ENCODE assay signal across 12 cellular contexts in the genomic region with DNA sequence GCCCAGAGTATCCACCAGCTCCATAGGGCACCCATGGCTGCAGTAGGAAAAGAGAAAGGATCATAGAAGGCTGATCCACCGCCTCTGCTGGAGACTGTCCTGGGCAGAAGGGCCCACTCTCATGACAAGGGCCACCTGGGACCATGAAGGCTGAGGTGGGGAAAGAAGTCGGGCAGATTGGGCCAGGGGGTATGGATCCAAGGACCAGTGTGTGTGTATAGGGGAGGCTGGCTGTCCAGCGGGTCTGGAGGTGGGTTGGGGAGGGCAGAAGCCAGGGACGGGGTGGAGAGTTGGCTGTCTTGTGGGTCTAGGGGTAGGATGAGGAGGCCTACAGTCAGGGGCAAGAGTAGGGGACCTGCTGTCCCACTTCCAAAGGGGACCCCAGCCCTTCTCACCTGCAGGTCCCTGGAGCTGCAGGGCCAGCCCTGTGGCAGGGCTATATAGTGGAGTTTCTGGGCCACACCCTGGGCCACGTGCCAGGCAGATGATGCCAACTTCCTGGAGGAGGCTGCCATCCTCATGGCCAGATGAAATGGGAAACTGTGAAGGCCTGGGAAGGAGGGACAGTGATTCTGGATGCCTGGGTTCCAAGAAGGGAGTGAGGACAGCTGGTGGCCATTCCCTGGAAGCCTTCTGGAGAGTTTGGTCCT. TPM values are rescaled to one million over a fixed set of nuclear protein-coding genes. Genes with fewer than 3 reads are reported as not detected.
A peak's percentile ranks its signal among the peaks of the same experiment; 100 is the strongest.
DNase-seq lines count a peak whose midpoint lies in the region; ATAC-seq and TF ChIP-seq lines count a peak whose summit lies in the region.
"Had no signal": no experiment of that assay in that cellular context is flagged by ENCODE, and none has a peak within 500 bp of the region (broad histone marks: within the 10 kb centered on the region; RNA-seq: fewer than 3 reads in every experiment).

A gene (minus strand): TSS at position 51 of the 650 bp plus-strand sequence.

- intact Hi-C loops in activated T-helper 2 cell treated with anti-CD3 and anti-CD28 coated beads, Interferon-gamma antibody, Interleukin-2, Interleukin-4, amounts not matched to agents 10 μg/mL and 5 μg/mL and 100 μg/mL, durations not matched to agents 14 hours and 24 hours and 36 hours (cut with micrococcal nuclease) = no loop called here

- no peak for ATAC-seq in GM21390 (IDR thresholded peaks at IDR 0.05; ENCODE audit: unreplicated experiment)
- ATAC-seq: SK-N-SH treated with all-trans-retinoic acid at 6 μM for 48 hours had no signal

- peak within 1 kb of the TSS; percentile 28 for H3K27ac Mint-ChIP-seq in activated T-helper 2 cell treated with anti-CD3 and anti-CD28 coated beads, Interferon-gamma antibody, Interleukin-2, Interleukin-4, amounts not matched to agents 10 μg/mL and 5 μg/mL and 100 μg/mL, durations not matched to agents 14 hours and 24 hours and 36 hours

- no peak within 1 kb of the TSS for H3K14ac ChIP-seq in mesenchymal stem cell (ENCODE audit: low read length in 2 of 2)

- peaks cover 38% of the 10 kb centered on the region for H3K4me1 Mint-ChIP-seq in activated T-helper 2 cell treated with anti-CD3 and anti-CD28 coated beads, Interferon-gamma antibody, Interleukin-2, Interleukin-4, amounts not matched to agents 10 μg/mL and 5 μg/mL and 100 μg/mL, durations not matched to agents 14 hours and 24 hours and 36 hours (ENCODE audit: low read depth)

- WGBS in mesenchymal stem cell = 79% methylated on average over 5 of the region's 5 CpGs
- 87 to 90% methylated on average over 5 of the region's 5 CpGs for WGBS in tibial nerve, 2 donors

- H3K4ac ChIP-seq in mesenchymal stem cell (ENCODE audit: low read depth in 1 of 2, low read length in 2 of 2) = no peak within 1 kb of the TSS

- no peak within 1 kb of the TSS for H2AFZ ChIP-seq in mesenchymal stem cell (ENCODE audit: low read depth, low read length)

- H2BK12ac ChIP-seq in mesenchymal stem cell (ENCODE audit: low read length in 2 of 2) = no peak within 1 kb of the TSS

- peaks cover 13% of the 10 kb centered on the region for H3K9me3 Mint-ChIP-seq in activated T-helper 2 cell treated with anti-CD3 and anti-CD28 coated beads, Interferon-gamma antibody, Interleukin-2, Interleukin-4, amounts not matched to agents 10 μg/mL and 5 μg/mL and 100 μg/mL, durations not matched to agents 14 hours and 24 hours and 36 hours

- no peaks in the 10 kb centered on the region for H3K36me3 ChIP-seq in mesenchymal stem cell (ENCODE audit: control insufficient read depth in 1 of 2, insufficient read depth in 2 of 2, low read depth in 1 of 2, low read length in 2 of 2)
- H3K36me3 ChIP-seq in tibial nerve = no peaks in the 10 kb centered on the region

- H3K4me3 ChIP-seq in mesenchymal stem cell (ENCODE audit: insufficient read depth in 1 of 2, low read depth in 1 of 2, low read length in 2 of 2) = no peak within 1 kb of the TSS
- H3K4me3 ChIP-seq in tibial nerve = no peak within 1 kb of the TSS

- H2BK120ac ChIP-seq in mesenchymal stem cell (ENCODE audit: low read depth, low read length) = no peak within 1 kb of the TSS

- peak within 1 kb of the TSS; percentile 26 for H2AK5ac ChIP-seq in mesenchymal stem cell (ENCODE audit: low read length, severe bottlenecking)

- H3K4me3 Mint-ChIP-seq in activated T-helper 2 cell treated with anti-CD3 and anti-CD28 coated beads, Interferon-gamma antibody, Interleukin-2, Interleukin-4, amounts not matched to agents 10 μg/mL and 5 μg/mL and 100 μg/mL, durations not matched to agents 14 hours and 24 hours and 36 hours (ENCODE audit: low read depth) = no peak within 1 kb of the TSS

- TF ChIP-seq POLR2A in tibial nerve (IDR thresholded peaks at IDR 0.05) = no peak

- H4K91ac ChIP-seq in mesenchymal stem cell (ENCODE audit: low read length) = no peak within 1 kb of the TSS

- no peaks in the 10 kb centered on the region for H3K79me1 ChIP-seq in mesenchymal stem cell (replicated peaks; ENCODE audit: low read length, poor library complexity, severe bottlenecking)

- H3K27ac ChIP-seq in mesenchymal stem cell (ENCODE audit: low read length, poor library complexity, severe bottlenecking) = no peak within 1 kb of the TSS
- no peak within 1 kb of the TSS for H3K27ac ChIP-seq in tibial nerve

- no peak for TF ChIP-seq CTCF in tibial nerve (IDR thresholded peaks at IDR 0.05)

- H3K27me3 Mint-ChIP-seq in activated T-helper 2 cell treated with anti-CD3 and anti-CD28 coated beads, Interferon-gamma antibody, Interleukin-2, Interleukin-4, amounts not matched to agents 10 μg/mL and 5 μg/mL and 100 μg/mL, durations not matched to agents 14 hours and 24 hours and 36 hours (ENCODE audit: low read depth) = no peaks in the 10 kb centered on the region

- H4K8ac ChIP-seq in mesenchymal stem cell (ENCODE audit: low read length) = no peak within 1 kb of the TSS

- no peak within 1 kb of the TSS for H3K18ac ChIP-seq in mesenchymal stem cell (ENCODE audit: low read depth in 1 of 2, low read length in 2 of 2)

- no peaks in the 10 kb centered on the region for H3K9me3 ChIP-seq in mesenchymal stem cell (ENCODE audit: control insufficient read depth, low read length)
- peaks cover 0 to 9% (median 1%) of the 10 kb centered on the region in 4 donors for H3K9me3 ChIP-seq in tibial nerve

- peak; percentile 13 for DNase-seq in activated T-cell treated with anti-CD3 and anti-CD28 coated beads, Interleukin-2, amount 50 U/mL, for 1 hour
- DNase-seq in activated T-cell treated with anti-CD3 and anti-CD28 coated beads for 4 hours (no peak), mesenchymal stem cell (no peak), tibial nerve (ENCODE audit: low spot score in 2 of 2) (no peak), NCI-H2227 treated with DMSO at 0.1 percent for 48 hours (lab: John Stamatoyannopoulos, UW) (no peak)
- no peak for DNase-seq in activated T-helper 2 cell treated with anti-CD3 and anti-CD28 coated beads, Interferon-gamma antibody, Interleukin-2, Interleukin-4, amounts not matched to agents 10 μg/mL and 5 μg/mL and 100 μg/mL, durations not matched to agents 14 hours and 24 hours and 36 hours (ENCODE audit: low spot score)
- DNase-seq in stimulated activated naive CD4-positive, alpha-beta T cell (lab: John Stamatoyannopoulos, UW) = no peak
- DNase-seq: glutamatergic neuron, MM.1S, NCI-H526 had no signal

- no peak for TF ChIP-seq EP300 in tibial nerve (IDR thresholded peaks at IDR 0.05)

- H3K4me2 ChIP-seq in mesenchymal stem cell (ENCODE audit: low read length, poor library complexity, severe bottlenecking) = no peak within 1 kb of the TSS

- no peak within 1 kb of the TSS for H3K9ac ChIP-seq in mesenchymal stem cell (ENCODE audit: low read length)

- no peak within 1 kb of the TSS for H2BK15ac ChIP-seq in mesenchymal stem cell (ENCODE audit: low read depth, poor library complexity, severe bottlenecking)

- H3K36me3 Mint-ChIP-seq in activated T-helper 2 cell treated with anti-CD3 and anti-CD28 coated beads, Interferon-gamma antibody, Interleukin-2, Interleukin-4, amounts not matched to agents 10 μg/mL and 5 μg/mL and 100 μg/mL, durations not matched to agents 14 hours and 24 hours and 36 hours (ENCODE audit: low read depth) = peaks cover 7% of the 10 kb centered on the region

- H3K4me1 ChIP-seq in mesenchymal stem cell (ENCODE audit: control insufficient read depth, insufficient read depth, low read depth, low read length) = no peaks in the 10 kb centered on the region
- no peaks in the 10 kb centered on the region for H3K4me1 ChIP-seq in tibial nerve

- H3K23ac ChIP-seq in mesenchymal stem cell (ENCODE audit: low read length in 2 of 2) = no peak within 1 kb of the TSS

- H3K27me3 ChIP-seq in mesenchymal stem cell (ENCODE audit: control insufficient read depth in 1 of 2, insufficient read depth in 1 of 2, low read length in 2 of 2) = peaks cover 0 to 2% of the 10 kb centered on the region in 2 experiments
- H3K27me3 ChIP-seq in tibial nerve = no peaks in the 10 kb centered on the region

- no peak within 1 kb of the TSS for H2BK5ac ChIP-seq in mesenchymal stem cell (ENCODE audit: low read depth, low read length, poor library complexity, severe bottlenecking)

RNA-seq across cellular contexts. Expression of the gene that starts here (rescaled TPM):
- 2.4 and 2.5 TPM in 2 replicates for total RNA-seq in activated T-helper 2 cell treated with anti-CD3 and anti-CD28 coated beads, Interferon-gamma antibody, Interleukin-2, Interleukin-4, amounts not matched to agents 10 μg/mL and 5 μg/mL and 100 μg/mL, durations not matched to agents 14 hours and 24 hours and 36 hours
- polyA plus RNA-seq in mesenchymal stem cell (2013, experiment 1 of 2) = 0.03 TPM
- 0.01 TPM for polyA plus RNA-seq in mesenchymal stem cell (2013, experiment 2 of 2)
- total RNA-seq in tibial nerve = 100 to 1,000 TPM in 1 of 4 donors, 10 to 100 TPM in 3; 17.4 to 122 (median 72.1) TPM
